21 cellular contexts compared by ENCODE assay signal in genomic region chr6:161143663-161144430, GRCh38.
"Had no signal": no experiment of that assay in that cellular context is flagged by ENCODE, and none has a peak within 500 bp of the region (broad histone marks: within the 10 kb centered on the region; RNA-seq: fewer than 3 reads in every experiment).

No MANE protein-coding gene starts in this region.

- H3K4me3 ChIP-seq: gastrocnemius medialis, heart right ventricle, psoas muscle, spleen, tibial artery, upper lobe of left lung, uterus had no signal

- H3K4me1 ChIP-seq: gastrocnemius medialis, heart right ventricle, psoas muscle, spleen, tibial artery, upper lobe of left lung, uterus had no signal

- DNase-seq: dermis blood vessel endothelial cell; effector CD4-positive, alpha-beta T cell; gastrocnemius medialis; heart right ventricle; hypothalamus; kidney glomerular epithelial cell; mesendoderm; naive B cell; psoas muscle; retina; spleen; stimulated activated CD4-positive, alpha-beta T cell treated with anti-CD3 and anti-CD28 coated beads, Interleukin-15, amount 100 ng/mL, for 24 hours; stimulated activated CD4-positive, alpha-beta T cell treated with anti-CD3 and anti-CD28 coated beads, Interleukin-1b, Interleukin-23, amount 100 ng/mL, for 48 hours; stimulated activated CD4-positive, alpha-beta T cell treated with anti-CD3 and anti-CD28 coated beads, Interleukin-4, amount 100 ng/mL, for 24 hours; tibial artery; upper lobe of left lung; uterus had no signal

- H3K27me3 ChIP-seq: gastrocnemius medialis, heart right ventricle, neutrophil, spleen, tibial artery, upper lobe of left lung, uterus had no signal

- H3K36me3 ChIP-seq: gastrocnemius medialis, neutrophil, uterus had no signal

- ATAC-seq: esophagus mucosa; gastrocnemius medialis; heart right ventricle; psoas muscle; sciatic nerve; stimulated activated memory B cell treated with anti-CD40 and anti-IgM and Interleukin-4, amounts not matched to agents 10 μg/mL and 1 μg/mL and 100 μg/mL, for 72 hours had no signal

- H3K27ac ChIP-seq: gastrocnemius medialis, heart right ventricle, neutrophil, psoas muscle, spleen, tibial artery, upper lobe of left lung, uterus had no signal

- H3K9me3 ChIP-seq: gastrocnemius medialis, heart right ventricle, neutrophil, psoas muscle, spleen, tibial artery, upper lobe of left lung, uterus had no signal
